Comparison of ENCODE assay signal across 10 cellular contexts in the genomic region with DNA sequence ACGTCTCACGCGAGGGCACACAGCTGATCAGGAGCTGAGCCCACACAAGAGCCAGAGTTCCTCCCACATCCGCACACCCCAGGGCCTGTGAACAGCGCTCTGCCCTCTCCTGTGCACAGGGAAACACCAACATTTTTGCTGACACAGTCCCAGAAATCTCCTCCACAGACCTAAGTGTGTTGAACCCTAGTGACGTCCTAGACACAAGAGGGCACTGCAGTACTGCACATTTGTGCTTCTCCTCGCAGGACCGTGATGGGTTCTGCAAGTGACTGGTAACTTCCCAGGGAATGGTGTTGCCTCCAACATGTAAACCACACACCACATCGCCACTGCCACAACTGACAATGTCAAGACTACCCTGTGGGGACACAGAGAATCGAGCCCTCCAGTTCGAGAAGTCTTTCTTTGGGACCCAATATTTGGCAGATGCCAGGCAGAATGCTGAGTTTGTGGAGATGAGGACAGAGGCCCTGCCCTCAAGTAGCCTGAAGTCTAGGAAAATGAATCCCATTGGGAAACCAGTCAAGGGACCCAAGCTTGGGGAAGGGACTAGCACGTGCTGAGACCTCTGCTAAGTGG.
A peak's percentile ranks its signal among the peaks of the same experiment; 100 is the strongest.
DNase-seq lines count a peak whose midpoint lies in the region; ATAC-seq and TF ChIP-seq lines count a peak whose summit lies in the region.
"Had no signal": no experiment of that assay in that cellular context is flagged by ENCODE, and none has a peak within 500 bp of the region (broad histone marks: within the 10 kb centered on the region; RNA-seq: fewer than 3 reads in every experiment).

No MANE protein-coding gene starts in this region.

- peak; percentile 62 for TF ChIP-seq CTCF in 22Rv1 (IDR thresholded peaks at IDR 0.05)

- no peaks in the 10 kb centered on the region for H3K4me1 ChIP-seq in GM23248 (ENCODE audit: insufficient read depth)

- H3K27me3 ChIP-seq in GM23248 (replicated peaks; ENCODE audit: insufficient read depth), result no peaks in the 10 kb centered on the region

- ATAC-seq in GM18511 (IDR thresholded peaks at IDR 0.05; ENCODE audit: unreplicated experiment), result peak; percentile 52
- no peak for ATAC-seq in GM18870 (IDR thresholded peaks at IDR 0.05; ENCODE audit: unreplicated experiment)
- no peak for ATAC-seq in HG02840 (IDR thresholded peaks at IDR 0.05; ENCODE audit: low FRiP score, unreplicated experiment)
- ATAC-seq: activated T-helper 17 cell treated with anti-CD3 and anti-CD28 coated beads, Interleukin-2, amount 50 U/mL, for 72 hours had no signal

- no peaks in the 10 kb centered on the region for H3K9me3 ChIP-seq in GM23248 (ENCODE audit: low read depth)

- in situ Hi-C loops in GM23248 (cut with MboI), result no loop called here

- H4K20me1 ChIP-seq in GM23248 (ENCODE audit: insufficient read depth), result no peaks in the 10 kb centered on the region

- 22 to 28% methylated on average over 12 of the region's 12 CpGs for whole genome bisulfite sequencing in GM23248 (ENCODE audit: low coverage in 1 of 2, low lambda C conversion rate in 2 of 2, missing lambda C conversion rate in 2 of 2), 2 experiments

- DNase-seq in NCI-H2029 treated with DMSO at 0.1 percent for 48 hours (lab: John Stamatoyannopoulos, UW) (peak; percentile 4), erythroblast (lab: John Stamatoyannopoulos, UW) (peak; percentile 32 to 48), NCI-H774 (lab: John Stamatoyannopoulos, UW) (no peak), GM23248 (no peak)
- DNase-seq: naive B cell had no signal

- H3K9ac ChIP-seq in GM23248, result no peak overlapping the region

- no peak overlapping the region for H3K4me3 ChIP-seq in GM23248

- H3K27ac ChIP-seq in 22Rv1 (no peak overlapping the region), GM23248 (no peak overlapping the region)

- H2AFZ ChIP-seq in GM23248, result no peak overlapping the region

- H3K36me3 ChIP-seq in GM23248 (ENCODE audit: low read depth), result no peaks in the 10 kb centered on the region

- H3K79me2 ChIP-seq in GM23248 (ENCODE audit: insufficient read depth), result no peaks in the 10 kb centered on the region

- H3F3A ChIP-seq in GM23248 (ENCODE audit: insufficient read depth), result no peaks in the 10 kb centered on the region

- H3K4me2 ChIP-seq in GM23248 (ENCODE audit: unreplicated experiment), result no peak overlapping the region

- H3K9me2 ChIP-seq in GM23248 (ENCODE audit: insufficient read depth), result no peaks in the 10 kb centered on the region

- no peak for TF ChIP-seq POLR2A in erythroblast (IDR thresholded peaks at IDR 0.05; ENCODE audit: low read length)

Comparison
In these comparisons a context has a peak if more than half of its experiments do, and no peak if none do; other contexts are left out.
1. DNase-seq: peak in NCI-H2029 treated with DMSO at 0.1 percent for 48 hours (single experiment) and erythroblast (2 of 2); none in NCI-H774 (single experiment) and GM23248 (single experiment).